Comparison of ENCODE assay signal across 22 cellular contexts in the genomic region with DNA sequence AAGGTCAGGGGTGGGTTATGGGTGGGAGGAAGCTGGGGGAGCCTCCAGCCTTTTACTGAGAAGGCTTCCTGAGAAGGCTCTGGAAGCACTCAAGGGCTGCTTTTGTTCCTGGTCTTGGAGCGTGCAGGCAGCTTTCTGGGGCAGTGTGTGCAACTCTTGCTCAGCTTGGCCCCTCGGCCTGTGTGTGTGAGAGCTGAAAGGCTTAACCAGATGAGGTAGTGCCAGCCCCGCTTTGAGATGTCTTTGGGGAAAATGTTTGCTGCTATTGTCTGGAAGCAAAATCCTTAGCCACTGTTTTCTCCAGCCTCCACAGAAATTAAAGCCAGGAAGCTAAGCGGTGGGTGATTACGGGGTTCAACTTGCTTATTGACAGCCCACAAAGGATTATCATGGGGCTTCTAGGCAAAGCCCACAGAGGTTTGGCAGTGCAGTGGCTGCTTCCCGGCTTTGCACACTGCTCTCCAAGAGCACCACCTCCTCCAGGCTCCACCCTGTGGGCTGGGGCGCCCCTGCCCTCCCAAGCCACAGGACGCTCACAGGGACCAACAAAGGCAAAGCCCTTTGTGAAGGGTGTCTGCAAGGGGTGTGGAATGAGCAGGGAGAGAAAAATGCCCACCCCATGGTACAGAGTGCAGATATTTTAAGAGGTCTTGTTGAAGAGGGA.
DNase-seq lines count a peak whose midpoint lies in the region; ATAC-seq and TF ChIP-seq lines count a peak whose summit lies in the region.
"Had no signal": no experiment of that assay in that cellular context is flagged by ENCODE, and none has a peak within 500 bp of the region (broad histone marks: within the 10 kb centered on the region; RNA-seq: fewer than 3 reads in every experiment).

No MANE protein-coding gene starts in this region.

- H3K79me2 ChIP-seq in Karpas-422 (ENCODE audit: low read length) (no peaks in the 10 kb centered on the region), OCI-LY3 (ENCODE audit: low read length) (no peaks in the 10 kb centered on the region)

- DNase-seq in Karpas-422, result no peak
- peak; percentile 15 for DNase-seq in foreskin melanocyte
- DNase-seq in pons (ENCODE audit: low spot score), result peak; percentile 5
- DNase-seq in adrenal gland, result no peak
- DNase-seq: ACHN; AML-193; Caco-2; CD4-positive, CD25-positive, alpha-beta regulatory T cell; DMS153; EL; NCI-H1417 treated with DMSO at 0.1 percent for 48 hours; NCI-H2029; NCI-H226; NCI-H526; NK-92 treated with Interleukin-12 subunit alpha and Interleukin-12 subunit beta, amount 100 ng/mL, for 24 hours; OCI-M1 had no signal

- intact Hi-C loops in adrenal gland (cut with DNase I), result no loop called here

- H3K36me3 ChIP-seq in Karpas-422 (ENCODE audit: insufficient read depth, low read length), result no peaks in the 10 kb centered on the region
- H3K36me3 ChIP-seq in OCI-LY3 (replicated peaks; ENCODE audit: low read depth, low read length), result no peaks in the 10 kb centered on the region
- H3K36me3 ChIP-seq in adrenal gland (replicated peaks in 1 of 2), result no peaks in the 10 kb centered on the region
- H3K36me3 ChIP-seq: SJSA1 had no signal

- H3K9me3 ChIP-seq in Karpas-422 (ENCODE audit: low read length), result no peaks in the 10 kb centered on the region
- no peaks in the 10 kb centered on the region for H3K9me3 ChIP-seq in OCI-LY3 (ENCODE audit: insufficient read depth, low read length)
- H3K9me3 ChIP-seq in adrenal gland (replicated peaks in 1 of 3), result no peaks in the 10 kb centered on the region
- H3K9me3 ChIP-seq: Caco-2, SJSA1 had no signal

- TF ChIP-seq CTCF in OCI-LY3 (IDR thresholded peaks at IDR 0.05; ENCODE audit: low read depth, low read length) (no peak), adrenal gland (IDR thresholded peaks at IDR 0.05) (no peak)

- ATAC-seq in GM21737 (IDR thresholded peaks at IDR 0.05; ENCODE audit: unreplicated experiment) (no peak), HG03097 (IDR thresholded peaks at IDR 0.05; ENCODE audit: low FRiP score, unreplicated experiment) (no peak), GM21723 (IDR thresholded peaks at IDR 0.05; ENCODE audit: unreplicated experiment) (no peak)

- H3K4me1 ChIP-seq in Karpas-422 (ENCODE audit: low read length), result peaks cover 34% of the 10 kb centered on the region
- peaks cover 23% of the 10 kb centered on the region for H3K4me1 ChIP-seq in OCI-LY3 (ENCODE audit: low read length)
- H3K4me1 ChIP-seq in adrenal gland (replicated peaks in 1 of 2), result no peaks in the 10 kb centered on the region
- H3K4me1 ChIP-seq: Caco-2, SJSA1 had no signal

- H3K27me3 ChIP-seq in Karpas-422 (ENCODE audit: low read length), result no peaks in the 10 kb centered on the region
- H3K27me3 ChIP-seq in OCI-LY3 (ENCODE audit: low read depth, low read length), result no peaks in the 10 kb centered on the region
- no peaks in the 10 kb centered on the region for H3K27me3 ChIP-seq in adrenal gland

- no peak overlapping the region for H2AFZ ChIP-seq in Karpas-422 (ENCODE audit: low read length)
- no peak overlapping the region for H2AFZ ChIP-seq in OCI-LY3 (ENCODE audit: low read depth, low read length)

- H3K9me2 ChIP-seq in Karpas-422 (replicated peaks; ENCODE audit: insufficient read depth, low read length), result no peaks in the 10 kb centered on the region

- H3K9ac ChIP-seq in Karpas-422 (ENCODE audit: low read length) (no peak overlapping the region), OCI-LY3 (ENCODE audit: low read length) (no peak overlapping the region)

- TF ChIP-seq POLR2A in adrenal gland (IDR thresholded peaks at IDR 0.05), result no peak

- 81 to 92% (median 86%) methylated on average over 6 to 8 of the region's 8 CpGs for WGBS in adrenal gland, 4 donors

- H4K20me1 ChIP-seq in Karpas-422 (ENCODE audit: insufficient read depth, low read depth, low read length), result 0 out of 2 replicates have a peak, but pooled peaks cover 4% of the 10 kb centered on the region
- H4K20me1 ChIP-seq in OCI-LY3 (ENCODE audit: insufficient read depth, low read length), result no peaks in the 10 kb centered on the region

- H3K4me2 ChIP-seq in Karpas-422 (ENCODE audit: low read depth, low read length, poor library complexity, severe bottlenecking) (peak overlapping the region; percentile 43), OCI-LY3 (ENCODE audit: low read length) (peak overlapping the region; percentile 76; the same call in 1 of the 2 replicates)

- no peak overlapping the region for H3K4me3 ChIP-seq in Karpas-422 (ENCODE audit: low read length)
- peak overlapping the region; percentile 62; the same call in 1 of the 2 replicates for H3K4me3 ChIP-seq in OCI-LY3 (ENCODE audit: low read length)
- H3K4me3 ChIP-seq in adrenal gland, result no peak overlapping the region
- H3K4me3 ChIP-seq: SJSA1 had no signal

- H3K27ac ChIP-seq in Karpas-422 (ENCODE audit: low read length), result no peak overlapping the region
- H3K27ac ChIP-seq in OCI-LY3 (ENCODE audit: low read length), result no peak overlapping the region
- no peak overlapping the region for H3K27ac ChIP-seq in adrenal gland
- H3K27ac ChIP-seq: RWPE1, SJSA1 had no signal

Comparison
In these comparisons a context has a peak if more than half of its experiments do, and no peak if none do; other contexts are left out.
1. DNase-seq: peak in foreskin melanocyte (single experiment) and pons (single experiment); none in Karpas-422 (single experiment) and adrenal gland (0 of 7).